In genomic region chr2:75041791-75042231, GRCh38 we compare ENCODE assay signal across 22 cellular contexts.
DNase-seq lines count a peak whose midpoint lies in the region; ATAC-seq, FAIRE-seq and TF ChIP-seq lines count a peak whose summit lies in the region.
"Had no signal": no experiment of that assay in that cellular context is flagged by ENCODE, and none has a peak within 500 bp of the region (broad histone marks: within the 10 kb centered on the region; RNA-seq: fewer than 3 reads in every experiment).

No MANE protein-coding gene starts in this region.

- H3K9me3 ChIP-seq in heart left ventricle (peaks cover 0 to 10% (median 0%) of the 10 kb centered on the region in 12 donors), right atrium auricular region (no peaks in the 10 kb centered on the region), uterus (no peaks in the 10 kb centered on the region), kidney (ENCODE audit: control insufficient read depth in 1 of 2, low read length in 2 of 2) (no peaks in the 10 kb centered on the region)
- H3K9me3 ChIP-seq: tibial artery had no signal

- H3K27ac Mint-ChIP-seq in WTC11, result no peak overlapping the region
- H3K27ac Mint-ChIP-seq: GM23338, immature natural killer cell, nephron progenitor cell, progenitor cell of endocrine pancreas, T-cell had no signal

- no peaks in the 10 kb centered on the region for H3K4me1 Mint-ChIP-seq in WTC11
- H3K4me1 Mint-ChIP-seq: GM23338, immature natural killer cell, nephron progenitor cell, T-cell had no signal

- CTCF ChIA-PET in WTC11 (lab: Charles Lee), result interaction anchor here (1.0 kb wide), 1 partner anchor 9 kb away, joined by 4 read pairs; no protein-coding TSS in a partner anchor

- H3K4me3 ChIP-seq in heart left ventricle (peak overlapping the region in 2 of 12 donors; percentile 5 to 13), right atrium auricular region (no peak overlapping the region), uterus (no peak overlapping the region), kidney (ENCODE audit: low read length in 2 of 2) (no peak overlapping the region)
- H3K4me3 ChIP-seq: GM23338, tibial artery had no signal

- intact Hi-C loops in heart left ventricle (cut with DNase I), result loop anchor here in 2 of 10 donors (5.0 to 10.0 kb wide), 2 partner anchors 85 to 117 kb away; partner anchors contain the start of gene POLE4 (in 1 of the 2)
- intact Hi-C loops in left ventricle myocardium superior (cut with micrococcal nuclease), result no loop called here
- intact Hi-C loops in uterus (cut with DNase I; ENCODE audit: low total_unique reads), result no loop called here
- intact Hi-C loops in kidney (cut with DNase I), result no loop called here

- ATAC-seq in heart left ventricle (peak in 3 of 4 donors; percentile 12 to 69 (median 37)), WTC11 (0 out of 2 replicates have a peak, but pooled peaks have one; percentile 16), left ventricle myocardium superior (peak; percentile 38), HG02759 (IDR thresholded peaks at IDR 0.05; ENCODE audit: unreplicated experiment) (no peak)
- ATAC-seq: GM23338, T-cell had no signal

- H3K4me1 ChIP-seq in heart left ventricle (peaks cover 0 to 28% (median 12%) of the 10 kb centered on the region in 12 donors), right atrium auricular region (peaks cover 0 to 12% of the 10 kb centered on the region in 2 donors), uterus (no peaks in the 10 kb centered on the region), kidney (ENCODE audit: control insufficient read depth in 1 of 2, insufficient read depth in 1 of 2, low read depth in 1 of 2, low read length in 2 of 2) (peaks cover 0 to 2% of the 10 kb centered on the region in 2 donors)

- H3K27me3 ChIP-seq in heart left ventricle (no peaks in the 10 kb centered on the region), right atrium auricular region (no peaks in the 10 kb centered on the region), uterus (no peaks in the 10 kb centered on the region)
- H3K27me3 ChIP-seq: tibial artery had no signal

- H3K36me3 Mint-ChIP-seq in WTC11, result no peaks in the 10 kb centered on the region

- DNase-seq in heart left ventricle (no peak), right atrium auricular region (ENCODE audit: low spot score) (no peak), WTC11 (ENCODE audit: low spot score) (no peak), left ventricle myocardium superior (no peak), uterus (no peak), RKO (ENCODE audit: low spot score) (no peak), kidney (no peak)
- DNase-seq: activated naive CD4-positive, alpha-beta T cell treated with anti-CD3 and anti-CD28 coated beads, Interleukin-2, amount 50 U/mL, for 16 hours; CD4-positive, alpha-beta memory T cell; immature natural killer cell; NCI-H1694 treated with DMSO at 0.1 percent for 48 hours; NCI-H2227 treated with DMSO at 0.1 percent for 48 hours; NCI-H82; nephron progenitor cell; T-cell; tibial artery had no signal

- TF ChIP-seq CTCF in heart left ventricle (IDR thresholded peaks at IDR 0.05) (no peak), right atrium auricular region (IDR thresholded peaks at IDR 0.05) (no peak), WTC11 (IDR thresholded peaks at IDR 0.05) (no peak), uterus (IDR thresholded peaks at IDR 0.05) (no peak), kidney (IDR thresholded peaks at IDR 0.05; ENCODE audit: borderline replicate concordance, extremely low read depth, insufficient read depth) (no peak)

- H3K9me3 Mint-ChIP-seq in WTC11, result no peaks in the 10 kb centered on the region
- H3K9me3 Mint-ChIP-seq: CD4-positive, alpha-beta memory T cell; GM23338; immature natural killer cell; nephron progenitor cell; T-cell had no signal

- H3K27ac ChIP-seq in heart left ventricle (peak overlapping the region in 11 of 12 donors; percentile 12 to 78 (median 35)), right atrium auricular region (peak overlapping the region in 1 of 2 donors; percentile 15), uterus (peak overlapping the region; percentile 18 to 71), kidney (ENCODE audit: low read depth in 2 of 2, low read length in 2 of 2) (no peak overlapping the region)
- H3K27ac ChIP-seq: epithelial cell of prostate had no signal

- H3K27me3 Mint-ChIP-seq in WTC11 (ENCODE audit: low read depth), result peaks cover 7% of the 10 kb centered on the region
- H3K27me3 Mint-ChIP-seq: CD4-positive, alpha-beta memory T cell; progenitor cell of endocrine pancreas; T-cell had no signal

- WGBS in heart left ventricle, 4 donors, result 61 to 78% (median 67%) methylated on average over 3 of the region's 3 CpGs

- TF ChIP-seq POLR2A in heart left ventricle (IDR thresholded peaks at IDR 0.05) (no peak), uterus (IDR thresholded peaks at IDR 0.05) (no peak)

- POLR2A ChIA-PET in WTC11 (lab: Charles Lee), result no interaction called here

- H3K9ac ChIP-seq in kidney (ENCODE audit: low read length in 2 of 2), result no peak overlapping the region

- H3K36me3 ChIP-seq in heart left ventricle (no peaks in the 10 kb centered on the region), right atrium auricular region (no peaks in the 10 kb centered on the region), uterus (no peaks in the 10 kb centered on the region), kidney (ENCODE audit: control insufficient read depth in 1 of 2, insufficient read depth in 2 of 2, low read length in 2 of 2) (no peaks in the 10 kb centered on the region)
- H3K36me3 ChIP-seq: tibial artery had no signal

- H3K4me3 Mint-ChIP-seq in WTC11, result no peak overlapping the region
- H3K4me3 Mint-ChIP-seq: GM23338, immature natural killer cell, nephron progenitor cell, T-cell had no signal

- no peak for FAIRE-seq in kidney (lab: Jason Lieb, UNC)
- FAIRE-seq: A204.1, GM18507 had no signal

TF ChIP-seq in WTC11, 78 proteins besides CTCF, POLR2A, EP300 and RAD21 (continues in another document):
- no peak for TF ChIP-seq SOX15 (CRISPR knock-in tag; IDR thresholded peaks at IDR 0.05)
- TF ChIP-seq TCF7 (CRISPR knock-in tag; IDR thresholded peaks at IDR 0.05; ENCODE audit: low read depth), result no peak
- TF ChIP-seq CREB1 (CRISPR knock-in tag; IDR thresholded peaks at IDR 0.05), result no peak
- TF ChIP-seq ZNF396 (CRISPR knock-in tag; IDR thresholded peaks at IDR 0.05; ENCODE audit: borderline replicate concordance), result no peak
- TF ChIP-seq E2F1 (CRISPR knock-in tag; IDR thresholded peaks at IDR 0.05), result no peak
- TF ChIP-seq ATF3 (CRISPR knock-in tag; conservative IDR thresholded peaks at IDR 0.05), result no peak
- TF ChIP-seq NR1H2 (CRISPR knock-in tag; IDR thresholded peaks at IDR 0.05), result no peak
- no peak for TF ChIP-seq ZNF317 (CRISPR knock-in tag; IDR thresholded peaks at IDR 0.05; ENCODE audit: borderline replicate concordance, low read depth)
- no peak for TF ChIP-seq NFATC4 (CRISPR knock-in tag; IDR thresholded peaks at IDR 0.05)
- no peak for TF ChIP-seq STAT6 (CRISPR knock-in tag; conservative IDR thresholded peaks at IDR 0.05; ENCODE audit: low read depth)
- no peak for TF ChIP-seq ZNF512 (CRISPR knock-in tag; IDR thresholded peaks at IDR 0.05; ENCODE audit: borderline replicate concordance)
- no peak for TF ChIP-seq NR3C1 (CRISPR knock-in tag; conservative IDR thresholded peaks at IDR 0.05; ENCODE audit: low read depth)
- no peak for TF ChIP-seq ZNF219 (CRISPR knock-in tag; IDR thresholded peaks at IDR 0.05; ENCODE audit: borderline replicate concordance)
- no peak for TF ChIP-seq ZBTB21 (CRISPR knock-in tag; IDR thresholded peaks at IDR 0.05; ENCODE audit: borderline replicate concordance)

Comparison
In these comparisons a context has a peak if more than half of its experiments do, and no peak if none do; other contexts are left out.
1. H3K27ac ChIP-seq: peak in heart left ventricle (11 of 12) and uterus (2 of 2); none in kidney (0 of 2).